8 cellular contexts compared by ENCODE assay signal in the genomic region with DNA sequence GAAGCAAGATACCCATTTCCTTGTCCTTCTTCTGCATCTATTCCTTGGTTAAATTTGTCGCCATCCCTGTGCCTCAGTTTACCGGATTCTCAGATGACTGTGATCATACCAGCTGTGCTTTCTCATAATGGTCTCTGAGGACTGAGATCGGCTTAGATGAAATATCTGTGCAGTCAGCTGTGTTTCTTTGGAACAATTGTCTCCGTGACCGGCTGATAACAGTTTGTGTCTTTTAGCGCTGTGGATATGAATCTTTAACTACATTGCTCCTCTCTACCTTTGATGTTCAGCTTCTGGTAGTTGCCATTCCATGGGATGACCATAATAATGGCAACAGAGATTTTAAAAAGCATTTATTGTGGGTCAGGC. TPM values are rescaled to one million over a fixed set of nuclear protein-coding genes. Genes with fewer than 3 reads are reported as not detected.
DNase-seq lines count a peak whose midpoint lies in the region; ATAC-seq and TF ChIP-seq lines count a peak whose summit lies in the region.

No MANE protein-coding gene starts in this region.

- TF ChIP-seq CTCF in WTC11 (IDR thresholded peaks at IDR 0.05): no peak
- TF ChIP-seq CTCF in gastroesophageal sphincter (IDR thresholded peaks at IDR 0.05): no peak

- H3K27me3 Mint-ChIP-seq in WTC11 (ENCODE audit: low read depth): no peaks in the 10 kb centered on the region

- peak overlapping the region; percentile 87 for H3K27ac Mint-ChIP-seq in WTC11

- DNase-seq in HAP-1 (ENCODE audit: low spot score in 2 of 2): no peak
- DNase-seq in WTC11 (ENCODE audit: low spot score): no peak
- DNase-seq in A172 (ENCODE audit: low spot score): no peak
- DNase-seq in Ammon's horn (ENCODE audit: low spot score): no peak
- no peak for DNase-seq in GOT3 (lab: John Stamatoyannopoulos, UW)
- no peak for DNase-seq in EL

- H3K36me3 ChIP-seq in HAP-1 (replicated peaks) (peaks cover 4% of the 10 kb centered on the region; the same call in 1 of the 2 replicates), gastroesophageal sphincter (peaks cover 0 to 6% of the 10 kb centered on the region in 2 donors), skeletal muscle tissue (ENCODE audit: control insufficient read depth in 3 of 3, insufficient read depth in 3 of 3, low read length in 3 of 3) (no peaks in the 10 kb centered on the region)

- no peak for TF ChIP-seq POLR2A in gastroesophageal sphincter (IDR thresholded peaks at IDR 0.05)

- H3K4me3 Mint-ChIP-seq in WTC11: peak overlapping the region; percentile 99

- H3K9me3 Mint-ChIP-seq in WTC11: no peaks in the 10 kb centered on the region

- TF ChIP-seq EP300 in gastroesophageal sphincter (IDR thresholded peaks at IDR 0.05): no peak

- H3K9me3 ChIP-seq in HAP-1 (no peaks in the 10 kb centered on the region), gastroesophageal sphincter (no peaks in the 10 kb centered on the region), skeletal muscle tissue (ENCODE audit: control insufficient read depth in 3 of 3, low read length in 3 of 3) (no peaks in the 10 kb centered on the region)

- POLR2A ChIA-PET in WTC11 (lab: Charles Lee): no interaction called here

- in situ Hi-C loops in HAP-1 (cut with MboI; ENCODE audit: low sequenced_read_pairs): no loop called here

- peaks cover 7% of the 10 kb centered on the region for H3K36me3 Mint-ChIP-seq in WTC11

- peaks cover 14% of the 10 kb centered on the region for H3K4me1 Mint-ChIP-seq in WTC11

- H3K4me1 ChIP-seq in HAP-1: peaks cover 12% of the 10 kb centered on the region
- H3K4me1 ChIP-seq in gastroesophageal sphincter: peaks cover 4 to 26% (median 9%) of the 10 kb centered on the region in 3 donors
- peaks cover 14 to 19% (median 16%) of the 10 kb centered on the region in 3 donors for H3K4me1 ChIP-seq in skeletal muscle tissue (ENCODE audit: control insufficient read depth in 3 of 3, insufficient read depth in 3 of 3, low read length in 3 of 3)

- ATAC-seq in WTC11 (no peak), gastroesophageal sphincter (no peak)

- H3K27ac ChIP-seq in gastroesophageal sphincter (peak overlapping the region; percentile 26 to 81 (median 78)), skeletal muscle tissue (ENCODE audit: low read depth, low read length) (peak overlapping the region; percentile 62)

- peak overlapping the region; percentile 60 for H3K4me3 ChIP-seq in HAP-1
- peak overlapping the region; percentile 77 to 87 for H3K4me3 ChIP-seq in gastroesophageal sphincter
- H3K4me3 ChIP-seq in skeletal muscle tissue (ENCODE audit: low read length in 3 of 3): peak overlapping the region; percentile 93 to 98 (median 96)

- peak overlapping the region; percentile 79 to 91 (median 88) for H3K9ac ChIP-seq in skeletal muscle tissue (ENCODE audit: low read depth in 1 of 3, low read length in 3 of 3)

- 0 to 5% methylated on average over 6 of the region's 6 CpGs for whole genome bisulfite sequencing in gastroesophageal sphincter (ENCODE audit: low coverage in 1 of 2), 2 donors

- H3K27me3 ChIP-seq in HAP-1 (ENCODE audit: low read depth) (no peaks in the 10 kb centered on the region), gastroesophageal sphincter (no peaks in the 10 kb centered on the region), skeletal muscle tissue (ENCODE audit: control insufficient read depth in 3 of 3, insufficient read depth in 3 of 3, low read length in 3 of 3) (no peaks in the 10 kb centered on the region)

- CTCF ChIA-PET in WTC11 (lab: Charles Lee): interaction anchor here (0.6 to 1.9 kb wide), 8 partner anchors 12 to 194 kb away, joined by 3 to 15 read pairs (median 4); no protein-coding TSS in a partner anchor

TF ChIP-seq in WTC11, 78 proteins besides CTCF, POLR2A, EP300 and RAD21:
- TF ChIP-seq, protein P1, sequence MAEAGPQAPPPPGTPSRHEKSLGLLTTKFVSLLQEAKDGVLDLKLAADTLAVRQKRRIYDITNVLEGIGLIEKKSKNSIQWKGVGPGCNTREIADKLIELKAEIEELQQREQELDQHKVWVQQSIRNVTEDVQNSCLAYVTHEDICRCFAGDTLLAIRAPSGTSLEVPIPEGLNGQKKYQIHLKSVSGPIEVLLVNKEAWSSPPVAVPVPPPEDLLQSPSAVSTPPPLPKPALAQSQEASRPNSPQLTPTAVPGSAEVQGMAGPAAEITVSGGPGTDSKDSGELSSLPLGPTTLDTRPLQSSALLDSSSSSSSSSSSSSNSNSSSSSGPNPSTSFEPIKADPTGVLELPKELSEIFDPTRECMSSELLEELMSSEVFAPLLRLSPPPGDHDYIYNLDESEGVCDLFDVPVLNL (CRISPR knock-in tag; IDR thresholded peaks at IDR 0.05; ENCODE audit: borderline replicate concordance, low read depth): no peak
- TF ChIP-seq, protein P2, sequence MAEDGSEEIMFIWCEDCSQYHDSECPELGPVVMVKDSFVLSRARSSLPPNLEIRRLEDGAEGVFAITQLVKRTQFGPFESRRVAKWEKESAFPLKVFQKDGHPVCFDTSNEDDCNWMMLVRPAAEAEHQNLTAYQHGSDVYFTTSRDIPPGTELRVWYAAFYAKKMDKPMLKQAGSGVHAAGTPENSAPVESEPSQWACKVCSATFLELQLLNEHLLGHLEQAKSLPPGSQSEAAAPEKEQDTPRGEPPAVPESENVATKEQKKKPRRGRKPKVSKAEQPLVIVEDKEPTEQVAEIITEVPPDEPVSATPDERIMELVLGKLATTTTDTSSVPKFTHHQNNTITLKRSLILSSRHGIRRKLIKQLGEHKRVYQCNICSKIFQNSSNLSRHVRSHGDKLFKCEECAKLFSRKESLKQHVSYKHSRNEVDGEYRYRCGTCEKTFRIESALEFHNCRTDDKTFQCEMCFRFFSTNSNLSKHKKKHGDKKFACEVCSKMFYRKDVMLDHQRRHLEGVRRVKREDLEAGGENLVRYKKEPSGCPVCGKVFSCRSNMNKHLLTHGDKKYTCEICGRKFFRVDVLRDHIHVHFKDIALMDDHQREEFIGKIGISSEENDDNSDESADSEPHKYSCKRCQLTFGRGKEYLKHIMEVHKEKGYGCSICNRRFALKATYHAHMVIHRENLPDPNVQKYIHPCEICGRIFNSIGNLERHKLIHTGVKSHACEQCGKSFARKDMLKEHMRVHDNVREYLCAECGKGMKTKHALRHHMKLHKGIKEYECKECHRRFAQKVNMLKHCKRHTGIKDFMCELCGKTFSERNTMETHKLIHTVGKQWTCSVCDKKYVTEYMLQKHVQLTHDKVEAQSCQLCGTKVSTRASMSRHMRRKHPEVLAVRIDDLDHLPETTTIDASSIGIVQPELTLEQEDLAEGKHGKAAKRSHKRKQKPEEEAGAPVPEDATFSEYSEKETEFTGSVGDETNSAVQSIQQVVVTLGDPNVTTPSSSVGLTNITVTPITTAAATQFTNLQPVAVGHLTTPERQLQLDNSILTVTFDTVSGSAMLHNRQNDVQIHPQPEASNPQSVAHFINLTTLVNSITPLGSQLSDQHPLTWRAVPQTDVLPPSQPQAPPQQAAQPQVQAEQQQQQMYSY (CRISPR knock-in tag; IDR thresholded peaks at IDR 0.05): no peak
- TF ChIP-seq ZNF416 (CRISPR knock-in tag; IDR thresholded peaks at IDR 0.05) (no peak), ZNF396 (CRISPR knock-in tag; IDR thresholded peaks at IDR 0.05; ENCODE audit: borderline replicate concordance) (no peak), TEAD1 (CRISPR knock-in tag; IDR thresholded peaks at IDR 0.05) (no peak), NFATC4 (CRISPR knock-in tag; IDR thresholded peaks at IDR 0.05) (no peak), SOX15 (CRISPR knock-in tag; IDR thresholded peaks at IDR 0.05) (no peak), SP1 (CRISPR knock-in tag; conservative IDR thresholded peaks at IDR 0.05) (no peak), SMAD4 (CRISPR knock-in tag; IDR thresholded peaks at IDR 0.05) (no peak), FOXK1 (CRISPR knock-in tag; IDR thresholded peaks at IDR 0.05) (no peak)
- TF ChIP-seq, protein P3, sequence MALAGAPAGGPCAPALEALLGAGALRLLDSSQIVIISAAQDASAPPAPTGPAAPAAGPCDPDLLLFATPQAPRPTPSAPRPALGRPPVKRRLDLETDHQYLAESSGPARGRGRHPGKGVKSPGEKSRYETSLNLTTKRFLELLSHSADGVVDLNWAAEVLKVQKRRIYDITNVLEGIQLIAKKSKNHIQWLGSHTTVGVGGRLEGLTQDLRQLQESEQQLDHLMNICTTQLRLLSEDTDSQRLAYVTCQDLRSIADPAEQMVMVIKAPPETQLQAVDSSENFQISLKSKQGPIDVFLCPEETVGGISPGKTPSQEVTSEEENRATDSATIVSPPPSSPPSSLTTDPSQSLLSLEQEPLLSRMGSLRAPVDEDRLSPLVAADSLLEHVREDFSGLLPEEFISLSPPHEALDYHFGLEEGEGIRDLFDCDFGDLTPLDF (CRISPR knock-in tag; IDR thresholded peaks at IDR 0.05): no peak
- TF ChIP-seq, protein P4, sequence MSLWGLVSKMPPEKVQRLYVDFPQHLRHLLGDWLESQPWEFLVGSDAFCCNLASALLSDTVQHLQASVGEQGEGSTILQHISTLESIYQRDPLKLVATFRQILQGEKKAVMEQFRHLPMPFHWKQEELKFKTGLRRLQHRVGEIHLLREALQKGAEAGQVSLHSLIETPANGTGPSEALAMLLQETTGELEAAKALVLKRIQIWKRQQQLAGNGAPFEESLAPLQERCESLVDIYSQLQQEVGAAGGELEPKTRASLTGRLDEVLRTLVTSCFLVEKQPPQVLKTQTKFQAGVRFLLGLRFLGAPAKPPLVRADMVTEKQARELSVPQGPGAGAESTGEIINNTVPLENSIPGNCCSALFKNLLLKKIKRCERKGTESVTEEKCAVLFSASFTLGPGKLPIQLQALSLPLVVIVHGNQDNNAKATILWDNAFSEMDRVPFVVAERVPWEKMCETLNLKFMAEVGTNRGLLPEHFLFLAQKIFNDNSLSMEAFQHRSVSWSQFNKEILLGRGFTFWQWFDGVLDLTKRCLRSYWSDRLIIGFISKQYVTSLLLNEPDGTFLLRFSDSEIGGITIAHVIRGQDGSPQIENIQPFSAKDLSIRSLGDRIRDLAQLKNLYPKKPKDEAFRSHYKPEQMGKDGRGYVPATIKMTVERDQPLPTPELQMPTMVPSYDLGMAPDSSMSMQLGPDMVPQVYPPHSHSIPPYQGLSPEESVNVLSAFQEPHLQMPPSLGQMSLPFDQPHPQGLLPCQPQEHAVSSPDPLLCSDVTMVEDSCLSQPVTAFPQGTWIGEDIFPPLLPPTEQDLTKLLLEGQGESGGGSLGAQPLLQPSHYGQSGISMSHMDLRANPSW (CRISPR knock-in tag; conservative IDR thresholded peaks at IDR 0.05; ENCODE audit: low read depth): no peak
TF ChIP-seq in WTC11: peak in this region for 0.

RNA-seq across cellular contexts. Expression of a gene that starts 0.5 kb away (rescaled TPM):
- total RNA-seq in WTC11 (2021) (57.4 to 62.6 TPM (median 59.6 TPM) in 3 replicates), gastroesophageal sphincter (100 to 1,000 TPM; 102 to 138 (median 130) TPM), skeletal muscle tissue (37.1 TPM)
- 48.1 and 48.3 TPM in 2 replicates for total RNA-seq in A172 (2014; rRNA removed; shearing (Covaris generic))

RNA-seq across cellular contexts. Expression of a gene that starts 0.8 kb away (rescaled TPM):
- 9.8 to 11.7 TPM (median 10.9 TPM) in 3 replicates for total RNA-seq in WTC11 (2021)
- total RNA-seq in gastroesophageal sphincter: 1 to 10 TPM; 3.5 to 5.4 (median 4.8) TPM
- total RNA-seq in skeletal muscle tissue: 13.6 TPM
- total RNA-seq in A172 (2014; rRNA removed; shearing (Covaris generic)): 8.7 and 9.2 TPM in 2 replicates
